15 cellular contexts compared by ENCODE assay signal in the genomic region with DNA sequence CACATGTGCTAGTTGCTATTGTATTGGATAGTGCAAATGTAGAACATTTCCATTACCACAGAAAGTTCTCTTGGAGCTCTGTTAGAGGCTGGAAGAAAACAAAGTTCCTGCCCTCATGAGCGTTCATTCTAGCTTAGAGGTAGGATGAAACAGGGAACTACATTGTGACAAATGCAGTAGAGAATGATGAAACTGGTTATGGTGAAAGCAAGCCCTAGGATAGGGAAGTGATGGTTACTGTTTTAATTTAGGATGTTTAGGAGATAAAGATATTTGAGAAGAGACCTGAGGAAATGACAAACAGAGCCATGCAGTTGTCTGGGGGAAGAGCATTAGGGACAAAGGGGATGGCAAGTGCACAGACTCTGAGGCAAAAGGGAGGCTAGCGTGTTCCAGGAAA.
DNase-seq lines count a peak whose midpoint lies in the region; ATAC-seq and FAIRE-seq lines count a peak whose summit lies in the region.
"Had no signal": no experiment of that assay in that cellular context is flagged by ENCODE, and none has a peak within 500 bp of the region (broad histone marks: within the 10 kb centered on the region; RNA-seq: fewer than 3 reads in every experiment).

No MANE protein-coding gene starts in this region.

- ATAC-seq in central memory CD8-positive, alpha-beta T cell (replicated peaks; ENCODE audit: extremely low read depth, poor library complexity, severe bottlenecking) = no peak
- no peak for ATAC-seq in HG03108 (IDR thresholded peaks at IDR 0.05; ENCODE audit: unreplicated experiment)
- ATAC-seq: A549 had no signal

- no peaks in the 10 kb centered on the region for H3K27me3 ChIP-seq in BLaER1 treated with 17β-estradiol and CSF1 and Interleukin-3, amounts not matched to agents 10 nM and 100 nM

- no peaks in the 10 kb centered on the region for H3K27me3 Mint-ChIP-seq in central memory CD8-positive, alpha-beta T cell
- H3K27me3 Mint-ChIP-seq: CD8-positive, alpha-beta memory T cell had no signal

- peak; percentile 6 for DNase-seq in KBM-7
- DNase-seq in NOMO-1 treated with dmso at 0.1 percent for 144 hours (lab: John Stamatoyannopoulos, UW; ENCODE audit: unreplicated experiment) = peak; percentile 14
- no peak for DNase-seq in central memory CD8-positive, alpha-beta T cell (ENCODE audit: low spot score in 2 of 2)
- no peak for DNase-seq in AG08395 (ENCODE audit: low spot score)
- DNase-seq in GM19239 (ENCODE audit: insufficient read length, low spot score) = no peak
- DNase-seq in islet precursor cell = no peak
- DNase-seq: CD8-positive, alpha-beta memory T cell; NCI-H446; NCI-H748 treated with DMSO at 0.1 percent for 48 hours; SHP77 had no signal

- no peak for FAIRE-seq in GM19239 (lab: Jason Lieb, UNC)
- FAIRE-seq: A549, H54, RCC 7860 had no signal

- H3K4me3 ChIP-seq in BLaER1 treated with 17β-estradiol and CSF1 and Interleukin-3, amounts not matched to agents 10 nM and 100 nM = no peak overlapping the region
- H3K4me3 ChIP-seq: A549 had no signal

- H3K27ac ChIP-seq in BLaER1 treated with 17β-estradiol and CSF1 and Interleukin-3, amounts not matched to agents 10 nM and 100 nM = peak overlapping the region in 6 of 11 experiments; percentile 6 to 67 (median 36); a peak in 8 of 22 replicates
- H3K27ac ChIP-seq: A549 had no signal

- H3K9me3 ChIP-seq in BLaER1 treated with 17β-estradiol and CSF1 and Interleukin-3, amounts not matched to agents 10 nM and 100 nM (replicated peaks in 1 of 11) = peaks cover 37 to 76% (median 69%) of the 10 kb centered on the region in 11 experiments

- H4K20me1 ChIP-seq in BLaER1 treated with 17β-estradiol and CSF1 and Interleukin-3, amounts not matched to agents 10 nM and 100 nM = peaks cover 0 to 5% (median 0%) of the 10 kb centered on the region in 11 experiments; a peak in 2 of 22 replicates

- H3K4me1 ChIP-seq in BLaER1 treated with 17β-estradiol and CSF1 and Interleukin-3, amounts not matched to agents 10 nM and 100 nM = peaks cover 8 to 14% (median 10%) of the 10 kb centered on the region in 10 experiments; a peak in 18 of 20 replicates
- H3K4me1 ChIP-seq: A549 had no signal

- H3K4me2 ChIP-seq in BLaER1 treated with 17β-estradiol and CSF1 and Interleukin-3, amounts not matched to agents 10 nM and 100 nM = peak overlapping the region; percentile 6 to 44 (median 28); a peak in 17 of 22 replicates
- H3K4me2 ChIP-seq: A549 had no signal

- peaks cover 24% of the 10 kb centered on the region for H3K4me1 Mint-ChIP-seq in central memory CD8-positive, alpha-beta T cell

- in situ Hi-C loops in KBM-7 (cut with MboI; ENCODE audit: low pct_unique_long_range_greater_than_20kb, low sequenced_read_pairs) = no loop called here

- H3K9me3 Mint-ChIP-seq in central memory CD8-positive, alpha-beta T cell = peaks cover 20% of the 10 kb centered on the region

- peak overlapping the region; percentile 69 for H3K27ac Mint-ChIP-seq in central memory CD8-positive, alpha-beta T cell (ENCODE audit: low read depth)

- H3K36me3 Mint-ChIP-seq in central memory CD8-positive, alpha-beta T cell (ENCODE audit: insufficient read depth) = peaks cover 35% of the 10 kb centered on the region

- no peak overlapping the region for H3K4me3 Mint-ChIP-seq in central memory CD8-positive, alpha-beta T cell
- H3K4me3 Mint-ChIP-seq: CD8-positive, alpha-beta memory T cell had no signal

- peaks cover 82 to 99% (median 93%) of the 10 kb centered on the region in 11 experiments for H3K36me3 ChIP-seq in BLaER1 treated with 17β-estradiol and CSF1 and Interleukin-3, amounts not matched to agents 10 nM and 100 nM

- peak overlapping the region in 2 of 11 experiments; percentile 4 to 17; a peak in 1 of 22 replicates for H3K9ac ChIP-seq in BLaER1 treated with 17β-estradiol and CSF1 and Interleukin-3, amounts not matched to agents 10 nM and 100 nM

Comparison
In these comparisons a context has a peak if more than half of its experiments do, and no peak if none do; other contexts are left out.
1. DNase-seq: peak in KBM-7 (single experiment) and NOMO-1 treated with dmso at 0.1 percent for 144 hours (single experiment); none in central memory CD8-positive, alpha-beta T cell (0 of 2), AG08395 (single experiment), GM19239 (single experiment) and islet precursor cell (single experiment).